Comparison of ENCODE assay signal across 8 cellular contexts in genomic region chr19:45862564-45863334, GRCh38. TPM values are rescaled to one million over a fixed set of nuclear protein-coding genes. Genes with fewer than 3 reads are reported as not detected.
A peak's percentile ranks its signal among the peaks of the same experiment; 100 is the strongest.
DNase-seq lines count a peak whose midpoint lies in the region; ATAC-seq and TF ChIP-seq lines count a peak whose summit lies in the region.

TSS of gene SYMPK (minus strand) at chr19:45863147. CDS start at chr19:45854495, 8,652 bp downstream.

- H4K91ac ChIP-seq in trophoblast cell (ENCODE audit: low read depth, low read length), result peak within 1 kb of the TSS; percentile 79

- no peak within 1 kb of the TSS for H2BK12ac ChIP-seq in trophoblast cell (ENCODE audit: low read length)

- no peak within 1 kb of the TSS for H3K23ac ChIP-seq in trophoblast cell (ENCODE audit: low read length)

- peak within 1 kb of the TSS; percentile 74 for H4K12ac ChIP-seq in trophoblast cell (ENCODE audit: low read depth, low read length)

- H2BK120ac ChIP-seq in trophoblast cell (ENCODE audit: insufficient read depth, low read length, poor library complexity), result peak within 1 kb of the TSS; percentile 66

- no peak for TF ChIP-seq CTCF in GM12875 (IDR thresholded peaks at IDR 0.05; ENCODE audit: borderline replicate concordance, insufficient read depth, low read depth, low read length)
- no peak for TF ChIP-seq CTCF in cardiac muscle cell (IDR thresholded peaks at IDR 0.05; ENCODE audit: low read depth, low read length)
- no peak for TF ChIP-seq CTCF in transverse colon (IDR thresholded peaks at IDR 0.05)

- H3K4ac ChIP-seq in trophoblast cell (ENCODE audit: low read depth, low read length), result peak within 1 kb of the TSS; percentile 47

- H3K27me3 ChIP-seq in cardiac muscle cell (no peaks in the 10 kb centered on the region), trophoblast cell (ENCODE audit: insufficient read depth, low read length) (peaks cover 6% of the 10 kb centered on the region), transverse colon (peaks cover 13% of the 10 kb centered on the region)

- peak within 1 kb of the TSS; percentile 40 for H2AK5ac ChIP-seq in trophoblast cell (ENCODE audit: low read length)

- intact Hi-C loops in transverse colon (cut with DNase I; ENCODE audit: low total_unique reads), result no loop called here

- peak; percentile 68 for TF ChIP-seq POLR2A in transverse colon (IDR thresholded peaks at IDR 0.05)

- H3K4me1 Mint-ChIP-seq in T-cell, result peaks cover 23 to 43% (median 33%) of the 10 kb centered on the region in 3 donors

- peak within 1 kb of the TSS; percentile 73 for H3K4me2 ChIP-seq in trophoblast cell (ENCODE audit: low read length)

- H3K36me3 Mint-ChIP-seq in T-cell, result peaks cover 8% of the 10 kb centered on the region

- CTCF ChIA-PET in T-cell (lab: Charles Lee), result interaction anchor here in 1 of 2 donors (0.5 to 1.2 kb wide), 9 partner anchors 20 to 1186 kb away, joined by 3 to 15 read pairs (median 4); partner anchors contain the start of genes CCDC61, DMWD, IRF2BP1 and MYPOP

- peaks cover 12% of the 10 kb centered on the region for H3K79me1 ChIP-seq in trophoblast cell (ENCODE audit: low read length)

- peak within 1 kb of the TSS; percentile 70 to 93 for H3K27ac Mint-ChIP-seq in T-cell

- peak within 1 kb of the TSS; percentile 89 for H3K9ac ChIP-seq in trophoblast cell (ENCODE audit: low read length)

- peak within 1 kb of the TSS; percentile 33 for H2AFZ ChIP-seq in trophoblast cell (ENCODE audit: insufficient read depth, low read length, poor library complexity)

- no peaks in the 10 kb centered on the region for H3K9me3 Mint-ChIP-seq in T-cell

- peak within 1 kb of the TSS; percentile 92 to 99 (median 95) for H3K4me3 Mint-ChIP-seq in T-cell

- no peak for TF ChIP-seq EP300 in transverse colon (IDR thresholded peaks at IDR 0.05; ENCODE audit: low read depth)

- in situ Hi-C loops in transverse colon (cut with MboI; ENCODE audit: low pct_ligation_motif_present in 1 of 4, low pct_unique_long_range_greater_than_20kb in 1 of 4, low sequenced_read_pairs in 3 of 4), result no loop called here

- H3K4me3 ChIP-seq in GM12875 (ENCODE audit: low read depth, low read length) (peak within 1 kb of the TSS; percentile 88), cardiac muscle cell (peak within 1 kb of the TSS; percentile 80), trophoblast cell (ENCODE audit: low read depth, low read length) (peak within 1 kb of the TSS; percentile 91), transverse colon (peak within 1 kb of the TSS; percentile 81 to 100 (median 90))

- H2BK5ac ChIP-seq in trophoblast cell (ENCODE audit: low read depth, low read length, poor library complexity), result peak within 1 kb of the TSS; percentile 66

- ATAC-seq in HG02798 (IDR thresholded peaks at IDR 0.05; ENCODE audit: poor library complexity, unreplicated experiment) (peak; percentile 94), T-cell (replicated peaks in 1 of 4) (peak; percentile 96 to 98 (median 98))

- H3K4me1 ChIP-seq in cardiac muscle cell (ENCODE audit: low read depth), result no peaks in the 10 kb centered on the region
- H3K4me1 ChIP-seq in trophoblast cell (ENCODE audit: control insufficient read depth in 1 of 2, insufficient read depth in 2 of 2, low read length in 2 of 2), result peaks cover 1 to 4% of the 10 kb centered on the region in 2 experiments
- H3K4me1 ChIP-seq in transverse colon, result peaks cover 9 to 37% (median 25%) of the 10 kb centered on the region in 4 donors

- peaks cover 15 to 18% of the 10 kb centered on the region in 2 donors for H3K27me3 Mint-ChIP-seq in T-cell

- H3K79me2 ChIP-seq in trophoblast cell (ENCODE audit: control insufficient read depth, insufficient read depth, low read length, poor library complexity), result peaks cover 6% of the 10 kb centered on the region

- WGBS in adipose tissue, 3 donors, result 1% methylated on average over 51 to 65 of the region's 65 CpGs
- no CpG with 5 or more reads among the region's 65 CpGs for WGBS in trophoblast cell (ENCODE audit: extremely low coverage, insufficient coverage, insufficient read length)
- WGBS in transverse colon (ENCODE audit: low coverage in 1 of 2), 2 donors, result 0 to 1% methylated on average over 2 to 65 of the region's 65 CpGs

- H3K27ac ChIP-seq in adipose tissue (ENCODE audit: low read depth, low read length), result peak within 1 kb of the TSS; percentile 22
- H3K27ac ChIP-seq in cardiac muscle cell, result peak within 1 kb of the TSS; percentile 82
- H3K27ac ChIP-seq in trophoblast cell (ENCODE audit: low read depth, low read length), result peak within 1 kb of the TSS; percentile 81
- peak within 1 kb of the TSS; percentile 94 to 98 (median 96) for H3K27ac ChIP-seq in transverse colon

- peak within 1 kb of the TSS; percentile 73 for H3K14ac ChIP-seq in trophoblast cell (ENCODE audit: low read length)

- POLR2A ChIA-PET in T-cell (lab: Charles Lee), result interaction anchor here in 1 of 2 donors (0.6 to 1.0 kb wide), 2 partner anchors 23 to 146 kb away, joined by 3 to 4 read pairs; partner anchors contain the start of gene IRF2BP1

- DNase-seq in NCI-H1436 treated with DMSO at 0.1 percent for 48 hours (lab: John Stamatoyannopoulos, UW) (peak; percentile 91), T-cell (peak; percentile 95 to 99 (median 98)), cardiac muscle cell (ENCODE audit: low read depth in 1 of 2, low spot score in 1 of 2) (peak; percentile 99), trophoblast cell (peak; percentile 99), transverse colon (peak; percentile 99)

- peak within 1 kb of the TSS; percentile 89 for H4K8ac ChIP-seq in trophoblast cell (ENCODE audit: low read depth, low read length)

- no peaks in the 10 kb centered on the region for H3K36me3 ChIP-seq in cardiac muscle cell
- H3K36me3 ChIP-seq in trophoblast cell (ENCODE audit: control insufficient read depth in 1 of 2, insufficient read depth in 2 of 2, low read length in 2 of 2), result peaks cover 7 to 8% of the 10 kb centered on the region in 2 experiments
- H3K36me3 ChIP-seq in transverse colon, result peaks cover 0 to 9% (median 4%) of the 10 kb centered on the region in 4 donors

- H3K9me3 ChIP-seq in cardiac muscle cell (ENCODE audit: low read depth), result no peaks in the 10 kb centered on the region
- no peaks in the 10 kb centered on the region for H3K9me3 ChIP-seq in trophoblast cell (ENCODE audit: insufficient read depth, low read depth, low read length)
- H3K9me3 ChIP-seq in transverse colon, result no peaks in the 10 kb centered on the region

- H3K18ac ChIP-seq in trophoblast cell (ENCODE audit: low read length), result peak within 1 kb of the TSS; percentile 67

RNA-seq across cellular contexts. Expression of gene SYMPK, which starts in this region (rescaled TPM):
- total RNA-seq in T-cell (100 to 1,000 TPM in 1 of 5 donors, 10 to 100 TPM in 4; 89.7 to 102 (median 94.7) TPM), cardiac muscle cell (43.2 and 78.7 TPM in 2 replicates), transverse colon (100 to 1,000 TPM in 2 of 4 donors, 10 to 100 TPM in 2; 35.2 to 189 (median 81.9) TPM)
- polyA plus RNA-seq in adipose tissue (10 to 100 TPM; 25.9 to 57.0 (median 36.8) TPM), cardiac muscle cell (66.6 and 76.4 TPM in 2 replicates)
- 53.3 and 55.9 TPM in 2 replicates for polyA plus RNA-seq in trophoblast cell (2013)

Comparison
In these comparisons a context has a peak if more than half of its experiments do, and no peak if none do; other contexts are left out.
1. Peak in every context shown above with its lines: DNase-seq, ATAC-seq, H3K4me3 ChIP-seq and H3K27ac ChIP-seq.
2. H3K27ac ChIP-seq: peak in every context shown above with its lines; median percentile 96 in transverse colon; 82 in cardiac muscle cell; 81 in trophoblast cell; 22 in adipose tissue.